In genomic region chr6:36706339-36706738, GRCh38 we compare ENCODE assay signal across 2 cellular contexts.
TF ChIP-seq lines count a peak whose summit lies in the region.

No MANE protein-coding gene starts in this region.

TF ChIP-seq in HepG2, 621 proteins besides CTCF, POLR2A, EP300 and RAD21:
- TF ChIP-seq CEBPB (IDR thresholded peaks at IDR 0.05; ENCODE audit: borderline replicate concordance, low read depth, low read length): peak; percentile 46; the same call in 1 of the 2 replicates
- no peak for TF ChIP-seq TRIM22 (IDR thresholded peaks at IDR 0.05)
- no peak for TF ChIP-seq ATF7 (IDR thresholded peaks at IDR 0.05)
- no peak for TF ChIP-seq ATF7 (CRISPR knock-in tag; IDR thresholded peaks at IDR 0.05)
- TF ChIP-seq SKIL (CRISPR knock-in tag; IDR thresholded peaks at IDR 0.05; ENCODE audit: borderline replicate concordance): no peak
- TF ChIP-seq SCMH1 (CRISPR knock-in tag; IDR thresholded peaks at IDR 0.05; ENCODE audit: borderline replicate concordance): no peak
TF ChIP-seq in HepG2: peak in this region for 1.

TF ChIP-seq in K562, 482 proteins besides CTCF, POLR2A, EP300 and RAD21:
- TF ChIP-seq NFRKB (IDR thresholded peaks at IDR 0.05; ENCODE audit: low read depth) (no peak), CEBPB (tag; IDR thresholded peaks at IDR 0.05) (peak; percentile 42)
